8 cellular contexts compared by ENCODE assay signal in the genomic region with DNA sequence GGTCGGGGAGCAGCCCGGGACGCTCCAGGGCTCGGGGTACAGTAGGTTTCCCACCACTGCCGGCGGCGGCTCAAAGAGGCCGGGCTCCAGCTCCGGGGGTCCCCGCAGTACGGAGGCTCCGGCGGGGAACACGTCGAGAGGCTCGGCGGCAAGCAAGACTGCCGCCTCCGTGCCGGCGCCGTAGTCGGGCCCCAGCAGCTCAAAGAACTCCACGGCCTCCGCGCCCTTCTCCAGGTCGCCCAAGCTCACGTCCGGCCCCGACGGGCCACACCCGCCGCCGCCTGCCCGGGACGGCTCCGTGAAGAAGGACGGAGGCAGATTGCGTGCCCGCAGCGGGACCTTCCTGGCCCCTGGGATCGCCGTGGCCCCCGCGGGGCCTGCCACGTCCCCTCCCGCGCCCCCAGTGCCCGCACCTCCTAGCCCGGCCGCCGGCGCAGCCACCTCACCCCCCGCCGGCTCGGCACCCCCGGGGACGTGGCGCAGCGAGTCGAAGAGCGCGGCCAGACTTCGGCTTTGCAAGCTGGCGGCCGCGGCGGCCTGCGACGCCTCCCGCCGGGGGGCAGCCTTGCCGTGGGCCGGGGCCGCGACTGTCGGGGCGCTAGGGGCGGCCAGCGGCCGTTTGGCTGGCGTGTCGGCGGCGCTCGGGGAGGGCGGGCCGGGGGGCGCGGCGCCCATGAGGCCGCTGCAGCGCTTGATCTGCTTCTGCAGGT. TPM values are rescaled to one million over a fixed set of nuclear protein-coding genes. Genes with fewer than 3 reads are reported as not detected.
DNase-seq lines count a peak whose midpoint lies in the region; ATAC-seq lines count a peak whose summit lies in the region.

No MANE protein-coding gene starts in this region.

- DNase-seq in NT2/D1 (ENCODE audit: low read depth, low spot score) (no peak), kidney tubule cell (ENCODE audit: low spot score) (no peak), NCI-H146 (lab: John Stamatoyannopoulos, UW) (no peak)

- H3K4me3 ChIP-seq in NT2/D1 (ENCODE audit: insufficient read length, low read depth) (peak overlapping the region; percentile 67), ectodermal cell (ENCODE audit: insufficient read depth, low read depth, low read length) (peak overlapping the region; percentile 56), mononuclear cell (ENCODE audit: low read length) (peak overlapping the region; percentile 8)

- H3K36me3 ChIP-seq in NT2/D1 (ENCODE audit: insufficient read depth, insufficient read length, low read length), result no peaks in the 10 kb centered on the region
- H3K36me3 ChIP-seq in ectodermal cell (ENCODE audit: control insufficient read depth, insufficient read depth, low read length), result no peaks in the 10 kb centered on the region

- ATAC-seq in GM18868 (IDR thresholded peaks at IDR 0.05; ENCODE audit: unreplicated experiment) (peak; percentile 37), GM21619 (IDR thresholded peaks at IDR 0.05; ENCODE audit: unreplicated experiment) (no peak), HG02884 (IDR thresholded peaks at IDR 0.05; ENCODE audit: unreplicated experiment) (no peak)

- H3K4me1 ChIP-seq in NT2/D1 (ENCODE audit: insufficient read depth, insufficient read length), result no peaks in the 10 kb centered on the region
- peaks cover 14% of the 10 kb centered on the region for H3K4me1 ChIP-seq in ectodermal cell (ENCODE audit: control insufficient read depth, insufficient read depth, low read length)
- no peaks in the 10 kb centered on the region for H3K4me1 ChIP-seq in mononuclear cell (ENCODE audit: insufficient read depth, low read length)

- 1% methylated on average over 93 of the region's 93 CpGs for WGBS in ectodermal cell, 2 experiments

- peak overlapping the region; percentile 85 for H3K9ac ChIP-seq in NT2/D1 (ENCODE audit: insufficient read length, low read depth)

- H3K27me3 ChIP-seq in NT2/D1 (ENCODE audit: insufficient read depth, insufficient read length), result peaks cover 50% of the 10 kb centered on the region
- H3K27me3 ChIP-seq in ectodermal cell (ENCODE audit: control insufficient read depth, insufficient read depth, low read length, poor library complexity, severe bottlenecking), result peaks cover 66% of the 10 kb centered on the region
- peaks cover 79% of the 10 kb centered on the region for H3K27me3 ChIP-seq in mononuclear cell (ENCODE audit: insufficient read depth, low read length)

- no peak overlapping the region for H3K27ac ChIP-seq in ectodermal cell (ENCODE audit: insufficient read depth, low read depth, low read length, poor library complexity, severe bottlenecking)

- H3K9me3 ChIP-seq in NT2/D1 (ENCODE audit: insufficient read depth, low read length) (no peaks in the 10 kb centered on the region), ectodermal cell (ENCODE audit: control insufficient read depth, low read length) (no peaks in the 10 kb centered on the region), mononuclear cell (ENCODE audit: low read depth, low read length) (no peaks in the 10 kb centered on the region)

RNA-seq across cellular contexts. Expression of a gene that starts 0.8 kb away (rescaled TPM):
- 3.5 TPM for polyA plus RNA-seq in ectodermal cell (2013, experiment 1 of 4)
- 3.7 TPM for polyA plus RNA-seq in ectodermal cell (2013, experiment 2 of 4)
- 3.9 TPM for polyA plus RNA-seq in ectodermal cell (2013, experiment 3 of 4)
- polyA plus RNA-seq in ectodermal cell (2013, experiment 4 of 4), result 4.1 TPM
- total RNA-seq in mononuclear cell, result under 0.01 TPM

Comparison
In these comparisons a context has a peak if more than half of its experiments do, and no peak if none do; other contexts are left out.
1. H3K4me3 ChIP-seq: peak in every context shown above with its lines; median percentile 67 in NT2/D1; 56 in ectodermal cell; 8 in mononuclear cell.